10 cellular contexts compared by ENCODE assay signal in the genomic region with DNA sequence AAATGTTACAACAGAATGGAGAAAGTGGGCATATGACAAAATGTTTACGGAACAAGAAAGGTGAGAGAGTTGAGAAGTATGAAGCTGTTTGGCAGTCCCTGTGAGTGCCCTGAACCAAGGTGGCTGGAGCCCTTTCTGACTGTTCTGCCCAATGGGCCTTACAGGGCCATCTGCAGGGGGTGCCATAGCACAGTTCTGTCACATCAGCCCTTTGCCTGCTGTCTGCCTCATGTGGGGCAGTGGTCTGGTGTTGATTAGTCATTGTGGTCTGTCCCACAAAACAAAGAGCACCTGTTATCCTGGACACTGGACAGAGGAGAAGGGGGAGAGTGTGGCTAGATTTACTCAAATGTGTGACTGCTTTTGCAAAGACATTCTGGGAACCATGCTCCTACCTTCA. TPM values are rescaled to one million over a fixed set of nuclear protein-coding genes. Genes with fewer than 3 reads are reported as not detected.
DNase-seq lines count a peak whose midpoint lies in the region; ATAC-seq, FAIRE-seq and TF ChIP-seq lines count a peak whose summit lies in the region.
"Had no signal": no experiment of that assay in that cellular context is flagged by ENCODE, and none has a peak within 500 bp of the region (broad histone marks: within the 10 kb centered on the region; RNA-seq: fewer than 3 reads in every experiment).

No MANE protein-coding gene starts in this region.

- POLR2A ChIA-PET in K562 (lab: Yijun Ruan, JAX): no interaction called here

- H3K4me1 ChIP-seq in K562 (replicated peaks in 1 of 2; ENCODE audit: control insufficient read depth in 2 of 2, insufficient read depth in 2 of 2, low read length in 2 of 2) (peaks cover 4 to 16% of the 10 kb centered on the region in 2 experiments; a peak in 3 of 5 replicates), neural progenitor cell (peaks cover 10% of the 10 kb centered on the region)

- 91% methylated on average over 1 of the region's 1 CpG for WGBS in K562 (ENCODE audit: insufficient coverage, low coverage, missing lambda C conversion rate)

- H3K36me3 ChIP-seq in K562 (ENCODE audit: control insufficient read depth, insufficient read depth, low read length) (no peaks in the 10 kb centered on the region), neural progenitor cell (no peaks in the 10 kb centered on the region)

- H3K27me3 Mint-ChIP-seq in stimulated activated naive CD8-positive, alpha-beta T cell treated with anti-CD3 and anti-CD28 coated beads, Interleukin-15, amount 100 ng/mL, for 72 hours: no peaks in the 10 kb centered on the region
- no peaks in the 10 kb centered on the region for H3K27me3 Mint-ChIP-seq in neural progenitor cell (ENCODE audit: insufficient read depth, low read depth)

- in situ Hi-C loops in K562 (cut with MboI): no loop called here

- H3K4me1 Mint-ChIP-seq in stimulated activated naive CD8-positive, alpha-beta T cell treated with anti-CD3 and anti-CD28 coated beads, Interleukin-15, amount 100 ng/mL, for 72 hours: peaks cover 47% of the 10 kb centered on the region
- peaks cover 11% of the 10 kb centered on the region for H3K4me1 Mint-ChIP-seq in neural progenitor cell

- no peak overlapping the region for H3K4me3 Mint-ChIP-seq in stimulated activated naive CD8-positive, alpha-beta T cell treated with anti-CD3 and anti-CD28 coated beads, Interleukin-15, amount 100 ng/mL, for 72 hours
- H3K4me3 Mint-ChIP-seq in neural progenitor cell: no peak overlapping the region

- peaks cover 8 to 13% of the 10 kb centered on the region in 2 donors for H3K9me3 Mint-ChIP-seq in stimulated activated naive CD8-positive, alpha-beta T cell treated with anti-CD3 and anti-CD28 coated beads, Interleukin-15, amount 100 ng/mL, for 72 hours
- H3K9me3 Mint-ChIP-seq in neural progenitor cell: peaks cover 5% of the 10 kb centered on the region

- CTCF ChIA-PET in K562 (lab: Yijun Ruan, JAX; ENCODE audit: low intra/inter-chr PET ratio): no interaction called here

- no peaks in the 10 kb centered on the region for H3K9me1 ChIP-seq in K562 (ENCODE audit: control insufficient read depth, insufficient read depth, low read length)

- H4K20me1 ChIP-seq in K562 (replicated peaks; ENCODE audit: control insufficient read depth, insufficient read depth, low read length): no peaks in the 10 kb centered on the region
- H4K20me1 ChIP-seq in neural progenitor cell (ENCODE audit: low read depth): no peaks in the 10 kb centered on the region

- peak in 1 of 4 experiments; percentile 16 for DNase-seq in K562 (ENCODE audit: extremely low read depth in 1 of 4, low spot score in 3 of 4)
- no peak for DNase-seq in stimulated activated naive CD8-positive, alpha-beta T cell treated with anti-CD3 and anti-CD28 coated beads, Interleukin-15, amount 100 ng/mL, for 72 hours
- DNase-seq in mesenteric fat pad (ENCODE audit: low spot score): no peak
- DNase-seq in neural progenitor cell (ENCODE audit: low spot score): no peak
- DNase-seq in activated CD4-positive, CD25-positive, alpha-beta regulatory T cell (lab: John Stamatoyannopoulos, UW): no peak
- DNase-seq: anterior cingulate cortex, NCI-H526 had no signal

- no peak overlapping the region for H3K4me3 ChIP-seq in K562
- H3K4me3 ChIP-seq in neural progenitor cell: no peak overlapping the region

- no TSS peak for BruUV-seq in K562 (replicated peaks; lab: Mats Ljungman, UMichigan)

- no peak overlapping the region for H3K27ac ChIP-seq in K562 (ENCODE audit: extremely low read depth, low read depth, low read length)
- no peak overlapping the region for H3K27ac ChIP-seq in neural progenitor cell

- H3K9me3 ChIP-seq in K562 (replicated peaks; ENCODE audit: control insufficient read depth, insufficient read depth, low read depth, low read length) (no peaks in the 10 kb centered on the region), neural progenitor cell (ENCODE audit: low read depth) (no peaks in the 10 kb centered on the region)

- no peak for TF ChIP-seq EP300 in K562 (IDR thresholded peaks at IDR 0.05; ENCODE audit: low read length)

- H3K27ac Mint-ChIP-seq in stimulated activated naive CD8-positive, alpha-beta T cell treated with anti-CD3 and anti-CD28 coated beads, Interleukin-15, amount 100 ng/mL, for 72 hours: no peak overlapping the region
- H3K27ac Mint-ChIP-seq in neural progenitor cell: no peak overlapping the region

- no peaks in the 10 kb centered on the region for H3K36me3 Mint-ChIP-seq in neural progenitor cell

- peak; percentile 18 for ATAC-seq in GM18517 (IDR thresholded peaks at IDR 0.05; ENCODE audit: unreplicated experiment)
- ATAC-seq in GM21529 (IDR thresholded peaks at IDR 0.05; ENCODE audit: unreplicated experiment): peak; percentile 42
- ATAC-seq in HG03196 (IDR thresholded peaks at IDR 0.05; ENCODE audit: unreplicated experiment): peak; percentile 45
- peak; percentile 69 for ATAC-seq in K562
- no peak for ATAC-seq in stimulated activated naive CD8-positive, alpha-beta T cell treated with anti-CD3 and anti-CD28 coated beads, Interleukin-15, amount 100 ng/mL, for 72 hours

- intact Hi-C loops in K562 (cut with micrococcal nuclease): no loop called here

- H3K27me3 ChIP-seq in K562 (ENCODE audit: control insufficient read depth in 2 of 2, insufficient read depth in 2 of 2, low read length in 2 of 2) (peaks cover 0 to 19% of the 10 kb centered on the region in 2 experiments; a peak in 3 of 5 replicates), neural progenitor cell (no peaks in the 10 kb centered on the region)

- H3K79me2 ChIP-seq in K562 (ENCODE audit: control insufficient read depth, insufficient read depth, low read length) (no peaks in the 10 kb centered on the region), neural progenitor cell (ENCODE audit: low read depth) (no peaks in the 10 kb centered on the region)

- TF ChIP-seq CTCF in K562 (IDR thresholded peaks at IDR 0.05 in 2 of 3, conservative IDR thresholded peaks at IDR 0.05 in 1 of 3; ENCODE audit: insufficient read depth in 2 of 3, low read depth in 1 of 3, low read length in 3 of 3) (peak; percentile 10 to 39 (median 34); a peak in 3 of 6 replicates), neural progenitor cell (IDR thresholded peaks at IDR 0.05) (no peak)

- no peak overlapping the region for H3K4me2 ChIP-seq in K562 (ENCODE audit: insufficient read depth, low read length)
- no peak overlapping the region for H3K4me2 ChIP-seq in neural progenitor cell

- peak; percentile 49 for FAIRE-seq in K562 (lab: Jason Lieb, UNC)

- TF ChIP-seq RAD21 in K562 (CRISPR knock-in tag; conservative IDR thresholded peaks at IDR 0.05 in 1 of 2, IDR thresholded peaks at IDR 0.05 in 1 of 2): peak in 1 of 2 experiments; percentile 37; a peak in 1 of 4 replicates

- no peaks in the 10 kb centered on the region for H3F3A ChIP-seq in neural progenitor cell (ENCODE audit: low read depth)

- no peak for TF ChIP-seq POLR2A in K562 (conservative IDR thresholded peaks at IDR 0.05)

- no peak overlapping the region for H3K9ac ChIP-seq in K562 (ENCODE audit: insufficient read depth in 1 of 2, low read depth in 2 of 2, low read length in 2 of 2)
- H3K9ac ChIP-seq in neural progenitor cell: no peak overlapping the region

- no peak overlapping the region for H2AFZ ChIP-seq in K562 (ENCODE audit: low read depth, low read length)
- no peak overlapping the region for H2AFZ ChIP-seq in neural progenitor cell (replicated peaks)

TF ChIP-seq in K562, 482 proteins besides CTCF, POLR2A, EP300 and RAD21:
- TF ChIP-seq FOSL1 (tag; conservative IDR thresholded peaks at IDR 0.05) (peak; percentile 41; the same call in 1 of the 2 replicates), C11orf30 (IDR thresholded peaks at IDR 0.05; ENCODE audit: low read depth) (0 out of 2 replicates have a peak, but pooled peaks have one; percentile 25), ZNF778 (CRISPR knock-in tag; IDR thresholded peaks at IDR 0.05) (no peak)

RNA-seq across cellular contexts. Expression of gene OSBPL3, which starts 51.5 kb away (rescaled TPM):
- 124 and 131 TPM in 2 replicates for total RNA-seq in K562 (2011; cell fraction: chromatin; rRNA removed; ENCODE audit: low replicate concordance)
- 33.5 and 46.1 TPM in 2 replicates for total RNA-seq in K562 (2011; cell fraction: nucleolus; rRNA removed)
- total RNA-seq in K562 (2011; cell fraction: nucleoplasm; rRNA removed): 48.8 and 79.4 TPM in 2 replicates
- total RNA-seq in K562 (2014; rRNA removed) (16.3 and 22.1 TPM in 2 replicates), K562 (2014; rRNA removed; fragmentation: Illumina TruSeq; extraction: Trizol) (33.4 and 39.0 TPM in 2 replicates), K562 (2015; rRNA removed; fragmentation: Illumina TruSeq; extraction: Trizol) (25.4 and 26.5 TPM in 2 replicates), K562 (2021) (35.0 and 37.2 TPM in 2 replicates), mesenteric fat pad (9.3 TPM), neural progenitor cell (ENCODE audit: low replicate concordance) (5.6 and 8.0 TPM in 2 replicates)
- polyA plus RNA-seq in K562 (2011; rRNA removed) (23.8 and 34.0 TPM in 2 replicates), K562 (2014; fragmentation: Illumina TruSeq; extraction: Trizol) (24.9 and 29.9 TPM in 2 replicates), K562 (2014; fragmentation: Nextera tagmentation; extraction: Ambion mirVana) (1 to 10 TPM; 4.8 to 6.8 TPM), K562 (2014; rRNA removed) (20.3 and 21.2 TPM in 2 replicates)
- polyA plus RNA-seq in K562 (2011; cell fraction: cytosol; rRNA removed): 7.9 and 9.7 TPM in 2 replicates
- polyA plus RNA-seq in K562 (2011; cell fraction: nucleus; rRNA removed): 50.5 and 63.2 TPM in 2 replicates
- polyA plus RNA-seq in K562 (2012): 13.1 and 17.7 TPM in 2 replicates
- 70.4 and 71.2 TPM in 2 replicates for polyA minus RNA-seq in K562 (2011; rRNA and poly(A)+ RNA removed)
- polyA minus RNA-seq in K562 (2011; cell fraction: cytosol; rRNA and poly(A)+ RNA removed): 20.3 and 33.0 TPM in 2 replicates
- polyA minus RNA-seq in K562 (2011; cell fraction: nucleus; rRNA and poly(A)+ RNA removed): 46.0 and 48.3 TPM in 2 replicates
